In the genomic region with DNA sequence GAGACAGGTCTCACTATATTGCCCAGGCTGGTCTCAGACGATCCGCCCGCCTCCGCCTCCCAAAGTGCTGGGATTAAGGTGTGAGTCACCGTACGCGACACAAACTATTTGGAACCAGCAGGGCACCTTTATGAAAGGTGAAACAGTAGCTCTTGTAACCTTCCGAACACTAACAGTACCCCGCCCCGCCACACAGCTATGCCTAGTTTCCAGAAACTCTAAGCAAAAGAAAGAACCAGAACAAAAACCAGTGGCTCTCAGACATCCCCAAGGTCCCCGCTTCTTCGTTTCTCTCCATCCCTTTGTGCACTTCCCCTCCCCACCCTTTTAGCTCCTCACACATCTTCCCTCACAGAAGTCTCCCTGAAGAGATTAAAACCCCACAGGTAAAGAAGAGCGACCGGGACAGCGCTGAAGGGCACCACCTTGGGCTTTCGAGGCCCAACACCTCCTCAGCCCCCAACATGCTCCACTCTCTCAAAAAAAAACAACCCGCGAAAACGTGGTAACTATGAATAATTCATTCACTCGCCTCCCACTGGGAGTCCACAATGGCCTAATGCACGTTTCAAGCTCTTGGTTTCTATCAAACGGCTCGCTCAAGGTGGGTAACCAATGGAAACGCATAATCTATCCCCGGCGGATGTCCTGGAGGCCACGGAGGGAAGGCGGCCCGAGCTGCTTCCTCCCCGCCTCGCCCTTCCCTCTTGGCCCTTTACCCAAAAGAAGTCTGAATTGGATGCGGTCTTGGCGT, we compare ENCODE assay signal across 8 cellular contexts. TPM values are rescaled to one million over a fixed set of nuclear protein-coding genes. Genes with fewer than 3 reads are reported as not detected.
A peak's percentile ranks its signal among the peaks of the same experiment; 100 is the strongest.
DNase-seq lines count a peak whose midpoint lies in the region; ATAC-seq lines count a peak whose summit lies in the region.

No MANE protein-coding gene starts in this region.

- H3K4me3 Mint-ChIP-seq in activated naive CD8-positive, alpha-beta T cell treated with anti-CD3 and anti-CD28 coated beads, Interleukin-2, amount 10 ng/mL, durations not matched to agents 7 days and 5 days = peak overlapping the region; percentile 91

- H3K9me3 Mint-ChIP-seq in activated naive CD8-positive, alpha-beta T cell treated with anti-CD3 and anti-CD28 coated beads, Interleukin-2, amount 10 ng/mL, durations not matched to agents 7 days and 5 days = no peaks in the 10 kb centered on the region

- H3K9ac ChIP-seq in skeletal muscle satellite cell (ENCODE audit: low read depth, low read length) = peak overlapping the region; percentile 97

- H3K4me1 ChIP-seq in skeletal muscle satellite cell (ENCODE audit: control insufficient read depth, insufficient read depth, low read length) = peaks cover 46% of the 10 kb centered on the region

- H3K4me2 ChIP-seq in skeletal muscle satellite cell (ENCODE audit: low read length) = peak overlapping the region; percentile 94

- DNase-seq in NCI-H82 (lab: John Stamatoyannopoulos, UW) (peak; percentile 22), NCI-H82 treated with DMSO at 0.1 percent for 48 hours (lab: John Stamatoyannopoulos, UW; ENCODE audit: unreplicated experiment) (no peak), NCI-H748 treated with DMSO at 0.1 percent for 48 hours (lab: John Stamatoyannopoulos, UW) (peak; percentile 9), hepatic stellate cell (ENCODE audit: low spot score) (peak; percentile 75)
- no peak for DNase-seq in activated naive CD8-positive, alpha-beta T cell treated with anti-CD3 and anti-CD28 coated beads, Interleukin-2, amount 10 ng/mL, durations not matched to agents 7 days and 5 days
- DNase-seq in activated CD4-positive, CD25-positive, alpha-beta regulatory T cell (lab: John Stamatoyannopoulos, UW) = no peak

- peaks cover 2% of the 10 kb centered on the region for H3K36me3 Mint-ChIP-seq in activated naive CD8-positive, alpha-beta T cell treated with anti-CD3 and anti-CD28 coated beads, Interleukin-2, amount 10 ng/mL, durations not matched to agents 7 days and 5 days

- H3K27me3 Mint-ChIP-seq in activated naive CD8-positive, alpha-beta T cell treated with anti-CD3 and anti-CD28 coated beads, Interleukin-2, amount 10 ng/mL, durations not matched to agents 7 days and 5 days = no peaks in the 10 kb centered on the region

- no peaks in the 10 kb centered on the region for H3K27me3 ChIP-seq in skeletal muscle satellite cell (ENCODE audit: control insufficient read depth, insufficient read depth, low read length)

- peak overlapping the region; percentile 100 for H3K4me3 ChIP-seq in skeletal muscle satellite cell (ENCODE audit: low read length)

- peaks cover 26% of the 10 kb centered on the region for H3K36me3 ChIP-seq in skeletal muscle satellite cell (ENCODE audit: insufficient read depth, low read length)

- no peaks in the 10 kb centered on the region for H3K9me3 ChIP-seq in skeletal muscle satellite cell (replicated peaks; ENCODE audit: low read length)

- peak; percentile 12 for ATAC-seq in HG02840 (IDR thresholded peaks at IDR 0.05; ENCODE audit: low FRiP score, unreplicated experiment)
- peak; percentile 51 for ATAC-seq in activated naive CD8-positive, alpha-beta T cell treated with anti-CD3 and anti-CD28 coated beads, Interleukin-2, amount 10 ng/mL, durations not matched to agents 7 days and 5 days (ENCODE audit: low read depth)

- peaks cover 43% of the 10 kb centered on the region for H3K4me1 Mint-ChIP-seq in activated naive CD8-positive, alpha-beta T cell treated with anti-CD3 and anti-CD28 coated beads, Interleukin-2, amount 10 ng/mL, durations not matched to agents 7 days and 5 days

- POLR2A ChIA-PET in activated naive CD8-positive, alpha-beta T cell treated with anti-CD3 and anti-CD28 coated beads, Interleukin-2, amount 10 ng/mL, durations not matched to agents 7 days and 5 days (lab: Charles Lee) = interaction anchor here (0.6 to 2.3 kb wide), 10 partner anchors 10 to 228 kb away, joined by 3 to 10 read pairs (median 6); partner anchors contain the start of genes EIF5, KLC1, XRCC3 and ZFYVE21

- peak overlapping the region; percentile 86 for H3K27ac Mint-ChIP-seq in activated naive CD8-positive, alpha-beta T cell treated with anti-CD3 and anti-CD28 coated beads, Interleukin-2, amount 10 ng/mL, durations not matched to agents 7 days and 5 days

RNA-seq across cellular contexts. Expression of gene BAG5, which starts 0.9 kb away (rescaled TPM):
- 10 to 100 TPM; 31.7 to 32.3 TPM for total RNA-seq in activated naive CD8-positive, alpha-beta T cell treated with anti-CD3 and anti-CD28 coated beads, Interleukin-2, amount 10 ng/mL, durations not matched to agents 7 days and 5 days
- 24.0 and 28.1 TPM in 2 replicates for total RNA-seq in skeletal muscle satellite cell (2012; rRNA removed)

RNA-seq across cellular contexts. Expression of gene COA8, which starts 1.2 kb away (rescaled TPM):
- total RNA-seq in activated naive CD8-positive, alpha-beta T cell treated with anti-CD3 and anti-CD28 coated beads, Interleukin-2, amount 10 ng/mL, durations not matched to agents 7 days and 5 days = 10 to 100 TPM; 26.7 to 29.5 TPM
- 17.0 and 17.2 TPM in 2 replicates for total RNA-seq in skeletal muscle satellite cell (2012; rRNA removed)

RNA-seq across cellular contexts. Expression of gene TRMT61A, which starts 32.6 kb away (rescaled TPM):
- 1 to 10 TPM; 7.8 to 9.2 TPM for total RNA-seq in activated naive CD8-positive, alpha-beta T cell treated with anti-CD3 and anti-CD28 coated beads, Interleukin-2, amount 10 ng/mL, durations not matched to agents 7 days and 5 days
- 14.9 and 17.0 TPM in 2 replicates for total RNA-seq in skeletal muscle satellite cell (2012; rRNA removed)

RNA-seq across cellular contexts. Expression of gene CKB, which starts 38.9 kb away (rescaled TPM):
- 1 to 10 TPM; 4.3 to 4.4 TPM for total RNA-seq in activated naive CD8-positive, alpha-beta T cell treated with anti-CD3 and anti-CD28 coated beads, Interleukin-2, amount 10 ng/mL, durations not matched to agents 7 days and 5 days
- total RNA-seq in skeletal muscle satellite cell (2012; rRNA removed) = 22.1 and 70.3 TPM in 2 replicates

Comparison
In these comparisons a context has a peak if more than half of its experiments do, and no peak if none do; other contexts are left out.
1. DNase-seq: peak in NCI-H82 (single experiment), NCI-H748 treated with DMSO at 0.1 percent for 48 hours (single experiment) and hepatic stellate cell (single experiment); none in NCI-H82 treated with DMSO at 0.1 percent for 48 hours (single experiment), activated naive CD8-positive, alpha-beta T cell treated with anti-CD3 and anti-CD28 coated beads, Interleukin-2, amount 10 ng/mL, durations not matched to agents 7 days and 5 days (single experiment) and activated CD4-positive, CD25-positive, alpha-beta regulatory T cell (0 of 4).